ENCODE assay signal across 29 cellular contexts in the genomic region with DNA sequence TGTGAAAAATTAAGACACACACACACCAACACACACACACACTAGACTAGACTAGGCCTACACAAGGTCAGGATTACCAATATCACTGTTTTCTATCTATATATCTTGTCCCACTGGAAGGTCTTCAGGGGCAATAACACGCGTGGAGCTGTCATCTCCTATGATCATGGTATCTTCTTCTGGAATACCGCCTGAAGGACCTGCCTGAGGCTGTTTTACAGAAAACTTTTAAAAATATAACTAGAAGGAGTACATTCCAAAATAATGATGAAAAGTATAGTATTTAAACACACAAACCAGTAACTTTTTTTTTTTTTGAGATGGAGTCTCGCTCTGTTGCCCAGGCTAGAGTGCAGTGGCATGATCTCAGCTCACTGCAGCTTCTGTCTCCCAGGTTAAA. TPM values are rescaled to one million over a fixed set of nuclear protein-coding genes. Genes with fewer than 3 reads are reported as not detected.
"Had no signal": no experiment of that assay in that cellular context is flagged by ENCODE, and none has a peak within 500 bp of the region (broad histone marks: within the 10 kb centered on the region; RNA-seq: fewer than 3 reads in every experiment).

No MANE protein-coding gene starts in this region.

- H3K4me3 ChIP-seq: colonic mucosa, coronary artery, dorsolateral prefrontal cortex, esophagus muscularis mucosa, esophagus squamous epithelium, gastrocnemius medialis, gastroesophageal sphincter, heart left ventricle, heart right ventricle had no signal

- H3K4me1 ChIP-seq: colonic mucosa, foreskin keratinocyte had no signal

- ATAC-seq: effector memory CD8-positive, alpha-beta T cell; esophagus mucosa; foreskin keratinocyte; gastrocnemius medialis; gastroesophageal sphincter; heart left ventricle; heart right ventricle had no signal

- H3K27ac Mint-ChIP-seq: dendritic cell treated with granulocyte-macrophage colony-stimulating factor and Interleukin-4, amounts not matched to agents 40 ng/mL and 50 ng/mL, for 4 days; effector memory CD8-positive, alpha-beta T cell; endodermal cell had no signal

- H3K4me3 Mint-ChIP-seq: dendritic cell treated with granulocyte-macrophage colony-stimulating factor and Interleukin-4, amounts not matched to agents 40 ng/mL and 50 ng/mL, for 4 days; effector memory CD8-positive, alpha-beta T cell; endodermal cell had no signal

- H3K36me3 ChIP-seq: colonic mucosa, esophagus muscularis mucosa, esophagus squamous epithelium, gastrocnemius medialis, gastroesophageal sphincter, heart left ventricle, heart right ventricle had no signal

- H3K9me3 ChIP-seq: colonic mucosa, esophagus muscularis mucosa, esophagus squamous epithelium, gastrocnemius medialis, gastroesophageal sphincter, heart left ventricle, heart right ventricle had no signal

- H3K9me3 Mint-ChIP-seq: dendritic cell treated with granulocyte-macrophage colony-stimulating factor and Interleukin-4, amounts not matched to agents 40 ng/mL and 50 ng/mL, for 4 days; effector memory CD8-positive, alpha-beta T cell had no signal

- H3K4me1 Mint-ChIP-seq: endodermal cell had no signal

- H3K27me3 ChIP-seq: colonic mucosa, dorsolateral prefrontal cortex, esophagus muscularis mucosa, esophagus squamous epithelium, foreskin keratinocyte, gastrocnemius medialis, gastroesophageal sphincter, heart left ventricle, heart right ventricle had no signal

- H3K27ac ChIP-seq: colonic mucosa, coronary artery, dorsolateral prefrontal cortex, epithelial cell of prostate, esophagus muscularis mucosa, esophagus squamous epithelium, foreskin keratinocyte, gastrocnemius medialis, gastroesophageal sphincter, heart left ventricle, heart right ventricle had no signal

- DNase-seq: colonic mucosa; cortex of kidney; dermis blood vessel endothelial cell; dorsolateral prefrontal cortex; effector CD4-positive, alpha-beta T cell; effector CD8-positive, alpha-beta T cell; effector memory CD4-positive, alpha-beta T cell; effector memory CD8-positive, alpha-beta T cell; endodermal cell; erythroblast; esophagus squamous epithelium; foreskin fibroblast; foreskin keratinocyte; foreskin melanocyte; gastrocnemius medialis; glutamatergic neuron; head of caudate nucleus; heart left ventricle; heart right ventricle had no signal

RNA-seq across cellular contexts. Expression of a gene that starts 54.1 kb away (rescaled TPM):
- total RNA-seq: colonic mucosa, esophagus mucosa, esophagus squamous epithelium, fibroblast of lung, fibroblast of villous mesenchyme, gastrocnemius medialis, glomerular endothelial cell had no signal
- polyA plus RNA-seq: esophagus, fibroblast of lung, foreskin keratinocyte had no signal
